ENCODE assay signal across 1 cellular context in genomic region chr17:44775136-44775837, GRCh38.
TF ChIP-seq lines count a peak whose summit lies in the region.

No MANE protein-coding gene starts in this region.

TF ChIP-seq in K562, 482 proteins besides CTCF, POLR2A, EP300 and RAD21 (continued from another document):
- TF ChIP-seq ZNF609 (CRISPR knock-in tag; IDR thresholded peaks at IDR 0.05; ENCODE audit: borderline replicate concordance) (no peak), ZEB2 (IDR thresholded peaks at IDR 0.05) (0 out of 2 replicates have a peak, but pooled peaks have one; percentile 20), ELF1 (tag; IDR thresholded peaks at IDR 0.05) (no peak), LCOR (CRISPR knock-in tag; IDR thresholded peaks at IDR 0.05) (0 out of 2 replicates have a peak, but pooled peaks have one; percentile 34), HMG20A (CRISPR knock-in tag; conservative IDR thresholded peaks at IDR 0.05) (no peak), PYGO2 (tag; IDR thresholded peaks at IDR 0.05) (no peak), HLTF (IDR thresholded peaks at IDR 0.05) (0 out of 2 replicates have a peak, but pooled peaks have one; percentile 6), ZNF586 (CRISPR knock-in tag; conservative IDR thresholded peaks at IDR 0.05) (no peak), ARID3B (CRISPR knock-in tag; IDR thresholded peaks at IDR 0.05; ENCODE audit: borderline replicate concordance) (no peak), ZNF75A (CRISPR knock-in tag; IDR thresholded peaks at IDR 0.05) (no peak), RFX5 (IDR thresholded peaks at IDR 0.05; ENCODE audit: low read depth, low read length) (no peak), SP1 (CRISPR knock-in tag; IDR thresholded peaks at IDR 0.05) (no peak; the same call in 1 of the 2 replicates), SRSF3 (IDR thresholded peaks at IDR 0.05; ENCODE audit: insufficient read depth, low read length) (no peak), ZNF707 (CRISPR knock-in tag; conservative IDR thresholded peaks at IDR 0.05) (no peak), GTF2A2 (tag; IDR thresholded peaks at IDR 0.05) (no peak), ELF2 (CRISPR knock-in tag; IDR thresholded peaks at IDR 0.05) (no peak), NFYB (IDR thresholded peaks at IDR 0.05; ENCODE audit: extremely low read depth, insufficient read length) (peak; percentile 23), CCAR2 (IDR thresholded peaks at IDR 0.05; ENCODE audit: low read depth, low read length) (no peak), SRF (CRISPR knock-in tag; IDR thresholded peaks at IDR 0.05) (peak in 1 of 2 experiments; percentile 76; a peak in 2 of 4 replicates), CEBPG (CRISPR knock-in tag; IDR thresholded peaks at IDR 0.05) (no peak), CEBPG (tag; conservative IDR thresholded peaks at IDR 0.05 in 1 of 2, IDR thresholded peaks at IDR 0.05 in 1 of 2) (no peak), ZNF282 (CRISPR knock-in tag; IDR thresholded peaks at IDR 0.05) (0 out of 2 replicates have a peak, but pooled peaks have one; percentile 49), ZNF124 (CRISPR knock-in tag; IDR thresholded peaks at IDR 0.05) (peak; percentile 55; the same call in 1 of the 2 replicates), NBN (IDR thresholded peaks at IDR 0.05; ENCODE audit: low read depth) (no peak), MTF1 (CRISPR knock-in tag; IDR thresholded peaks at IDR 0.05; ENCODE audit: borderline replicate concordance) (no peak), ZC3H4 (CRISPR knock-in tag; IDR thresholded peaks at IDR 0.05; ENCODE audit: borderline replicate concordance) (peak; percentile 28; the same call in 1 of the 2 replicates), POLR2G (IDR thresholded peaks at IDR 0.05; ENCODE audit: low read depth, low read length) (peak; percentile 77), SMC3 (conservative IDR thresholded peaks at IDR 0.05; ENCODE audit: insufficient read depth, low read depth, low read length) (no peak), E2F3 (CRISPR knock-in tag; IDR thresholded peaks at IDR 0.05) (no peak), HNRNPK (IDR thresholded peaks at IDR 0.05; ENCODE audit: low read depth, low read length, poor library complexity, severe bottlenecking) (no peak), SREBF1 (IDR thresholded peaks at IDR 0.05; ENCODE audit: borderline replicate concordance, low read depth, low read length) (no peak), ZFPM2 (CRISPR knock-in tag; IDR thresholded peaks at IDR 0.05) (no peak), MAZ (CRISPR knock-in tag; conservative IDR thresholded peaks at IDR 0.05 in 1 of 2, IDR thresholded peaks at IDR 0.05 in 1 of 2) (peak in 1 of 2 experiments; percentile 31; a peak in 1 of 4 replicates), NELFE (IDR thresholded peaks at IDR 0.05; ENCODE audit: insufficient read depth, insufficient read length) (no peak), HDAC2 (IDR thresholded peaks at IDR 0.05) (0 out of 2 replicates have a peak, but pooled peaks have one; percentile 29)
- TF ChIP-seq, protein P1, sequence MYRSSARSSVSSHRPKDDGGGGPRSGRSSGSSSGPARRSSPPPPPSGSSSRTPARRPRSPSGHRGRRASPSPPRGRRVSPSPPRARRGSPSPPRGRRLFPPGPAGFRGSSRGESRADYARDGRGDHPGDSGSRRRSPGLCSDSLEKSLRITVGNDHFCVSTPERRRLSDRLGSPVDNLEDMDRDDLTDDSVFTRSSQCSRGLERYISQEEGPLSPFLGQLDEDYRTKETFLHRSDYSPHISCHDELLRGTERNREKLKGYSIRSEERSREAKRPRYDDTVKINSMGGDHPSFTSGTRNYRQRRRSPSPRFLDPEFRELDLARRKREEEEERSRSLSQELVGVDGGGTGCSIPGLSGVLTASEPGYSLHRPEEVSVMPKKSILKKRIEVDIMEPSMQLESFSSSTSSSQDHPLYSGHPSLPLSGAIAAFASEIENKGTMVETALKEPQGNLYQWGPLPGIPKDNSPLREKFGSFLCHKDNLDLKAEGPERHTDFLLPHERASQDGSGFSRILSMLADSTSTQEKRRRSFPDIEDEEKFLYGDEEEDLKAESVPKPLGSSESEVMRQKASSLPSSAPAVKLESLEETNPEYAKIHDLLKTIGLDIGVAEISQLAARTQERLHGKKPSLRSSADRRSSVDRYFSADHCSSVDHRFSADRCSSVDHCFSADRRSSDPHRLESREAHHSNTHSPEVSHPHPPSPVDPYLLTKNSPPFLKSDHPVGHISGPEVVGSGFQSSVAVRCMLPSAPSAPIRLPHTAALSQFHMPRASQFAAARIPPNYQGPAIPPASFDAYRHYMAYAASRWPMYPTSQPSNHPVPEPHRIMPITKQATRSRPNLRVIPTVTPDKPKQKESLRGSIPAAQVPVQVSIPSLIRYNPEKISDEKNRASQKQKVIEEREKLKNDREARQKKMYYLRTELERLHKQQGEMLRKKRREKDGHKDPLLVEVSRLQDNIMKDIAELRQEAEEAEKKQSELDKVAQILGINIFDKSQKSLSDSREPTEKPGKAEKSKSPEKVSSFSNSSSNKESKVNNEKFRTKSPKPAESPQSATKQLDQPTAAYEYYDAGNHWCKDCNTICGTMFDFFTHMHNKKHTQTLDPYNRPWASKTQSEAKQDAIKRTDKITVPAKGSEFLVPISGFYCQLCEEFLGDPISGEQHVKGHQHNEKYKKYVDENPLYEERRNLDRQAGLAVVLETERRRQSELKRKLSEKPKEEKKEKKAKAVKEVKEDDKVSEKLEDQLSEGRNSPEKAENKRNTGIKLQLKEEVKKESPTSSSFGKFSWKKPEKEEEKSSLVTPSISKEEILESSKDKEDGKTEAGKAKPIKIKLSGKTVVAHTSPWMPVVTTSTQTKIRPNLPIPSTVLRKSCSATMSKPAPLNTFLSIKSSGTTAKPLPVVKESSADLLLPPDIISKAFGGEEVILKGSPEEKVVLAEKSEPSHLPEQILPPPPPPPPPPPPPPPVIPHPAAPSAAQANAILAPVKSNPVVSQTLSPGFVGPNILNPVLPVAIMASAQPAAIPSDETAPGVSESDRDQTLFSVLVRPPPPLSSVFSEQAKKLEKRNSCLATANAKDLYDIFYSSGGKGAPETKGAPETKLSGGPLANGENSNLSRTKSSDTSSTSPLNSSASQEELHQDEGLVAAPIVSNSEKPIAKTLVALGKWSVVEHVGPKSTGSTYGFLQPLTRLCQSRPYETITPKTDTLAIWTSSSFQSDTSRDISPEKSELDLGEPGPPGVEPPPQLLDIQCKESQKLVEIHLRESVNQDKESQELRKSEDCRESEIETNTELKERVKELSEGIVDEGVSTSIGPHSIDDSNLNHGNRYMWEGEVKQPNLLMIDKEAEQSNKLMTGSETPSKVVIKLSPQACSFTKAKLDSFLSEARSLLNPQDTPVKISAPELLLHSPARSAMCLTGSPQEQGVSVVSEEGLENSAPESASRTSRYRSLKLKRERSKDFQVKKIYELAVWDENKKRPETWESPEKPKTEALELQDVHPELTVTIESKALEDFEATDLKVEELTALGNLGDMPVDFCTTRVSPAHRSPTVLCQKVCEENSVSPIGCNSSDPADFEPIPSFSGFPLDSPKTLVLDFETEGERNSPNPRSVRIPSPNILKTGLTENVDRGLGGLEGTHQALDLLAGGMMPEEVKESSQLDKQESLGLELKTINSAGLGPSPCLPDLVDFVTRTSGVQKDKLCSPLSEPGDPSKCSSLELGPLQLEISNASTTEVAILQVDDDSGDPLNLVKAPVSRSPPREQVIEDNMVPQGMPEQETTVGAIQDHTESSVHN (IDR thresholded peaks at IDR 0.05; ENCODE audit: borderline replicate concordance in 1 of 2, low read depth in 1 of 2): no peak
- TF ChIP-seq, protein P2, sequence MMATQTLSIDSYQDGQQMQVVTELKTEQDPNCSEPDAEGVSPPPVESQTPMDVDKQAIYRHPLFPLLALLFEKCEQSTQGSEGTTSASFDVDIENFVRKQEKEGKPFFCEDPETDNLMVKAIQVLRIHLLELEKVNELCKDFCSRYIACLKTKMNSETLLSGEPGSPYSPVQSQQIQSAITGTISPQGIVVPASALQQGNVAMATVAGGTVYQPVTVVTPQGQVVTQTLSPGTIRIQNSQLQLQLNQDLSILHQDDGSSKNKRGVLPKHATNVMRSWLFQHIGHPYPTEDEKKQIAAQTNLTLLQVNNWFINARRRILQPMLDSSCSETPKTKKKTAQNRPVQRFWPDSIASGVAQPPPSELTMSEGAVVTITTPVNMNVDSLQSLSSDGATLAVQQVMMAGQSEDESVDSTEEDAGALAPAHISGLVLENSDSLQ (IDR thresholded peaks at IDR 0.05): peak; percentile 68
- TF ChIP-seq, protein P3, sequence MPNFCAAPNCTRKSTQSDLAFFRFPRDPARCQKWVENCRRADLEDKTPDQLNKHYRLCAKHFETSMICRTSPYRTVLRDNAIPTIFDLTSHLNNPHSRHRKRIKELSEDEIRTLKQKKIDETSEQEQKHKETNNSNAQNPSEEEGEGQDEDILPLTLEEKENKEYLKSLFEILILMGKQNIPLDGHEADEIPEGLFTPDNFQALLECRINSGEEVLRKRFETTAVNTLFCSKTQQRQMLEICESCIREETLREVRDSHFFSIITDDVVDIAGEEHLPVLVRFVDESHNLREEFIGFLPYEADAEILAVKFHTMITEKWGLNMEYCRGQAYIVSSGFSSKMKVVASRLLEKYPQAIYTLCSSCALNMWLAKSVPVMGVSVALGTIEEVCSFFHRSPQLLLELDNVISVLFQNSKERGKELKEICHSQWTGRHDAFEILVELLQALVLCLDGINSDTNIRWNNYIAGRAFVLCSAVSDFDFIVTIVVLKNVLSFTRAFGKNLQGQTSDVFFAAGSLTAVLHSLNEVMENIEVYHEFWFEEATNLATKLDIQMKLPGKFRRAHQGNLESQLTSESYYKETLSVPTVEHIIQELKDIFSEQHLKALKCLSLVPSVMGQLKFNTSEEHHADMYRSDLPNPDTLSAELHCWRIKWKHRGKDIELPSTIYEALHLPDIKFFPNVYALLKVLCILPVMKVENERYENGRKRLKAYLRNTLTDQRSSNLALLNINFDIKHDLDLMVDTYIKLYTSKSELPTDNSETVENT (CRISPR knock-in tag; IDR thresholded peaks at IDR 0.05): no peak
- TF ChIP-seq, protein P4, sequence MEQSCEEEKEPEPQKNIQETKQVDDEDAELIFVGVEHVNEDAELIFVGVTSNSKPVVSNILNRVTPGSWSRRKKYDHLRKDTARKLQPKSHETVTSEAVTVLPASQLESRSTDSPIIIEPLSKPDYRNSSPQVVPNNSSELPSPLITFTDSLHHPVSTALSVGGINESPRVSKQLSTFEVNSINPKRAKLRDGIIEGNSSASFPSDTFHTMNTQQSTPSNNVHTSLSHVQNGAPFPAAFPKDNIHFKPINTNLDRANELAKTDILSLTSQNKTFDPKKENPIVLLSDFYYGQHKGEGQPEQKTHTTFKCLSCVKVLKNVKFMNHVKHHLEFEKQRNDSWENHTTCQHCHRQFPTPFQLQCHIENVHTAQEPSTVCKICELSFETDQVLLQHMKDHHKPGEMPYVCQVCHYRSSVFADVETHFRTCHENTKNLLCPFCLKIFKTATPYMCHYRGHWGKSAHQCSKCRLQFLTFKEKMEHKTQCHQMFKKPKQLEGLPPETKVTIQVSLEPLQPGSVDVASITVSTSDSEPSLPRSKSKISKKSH (CRISPR knock-in tag; IDR thresholded peaks at IDR 0.05): no peak
- TF ChIP-seq, protein P5, sequence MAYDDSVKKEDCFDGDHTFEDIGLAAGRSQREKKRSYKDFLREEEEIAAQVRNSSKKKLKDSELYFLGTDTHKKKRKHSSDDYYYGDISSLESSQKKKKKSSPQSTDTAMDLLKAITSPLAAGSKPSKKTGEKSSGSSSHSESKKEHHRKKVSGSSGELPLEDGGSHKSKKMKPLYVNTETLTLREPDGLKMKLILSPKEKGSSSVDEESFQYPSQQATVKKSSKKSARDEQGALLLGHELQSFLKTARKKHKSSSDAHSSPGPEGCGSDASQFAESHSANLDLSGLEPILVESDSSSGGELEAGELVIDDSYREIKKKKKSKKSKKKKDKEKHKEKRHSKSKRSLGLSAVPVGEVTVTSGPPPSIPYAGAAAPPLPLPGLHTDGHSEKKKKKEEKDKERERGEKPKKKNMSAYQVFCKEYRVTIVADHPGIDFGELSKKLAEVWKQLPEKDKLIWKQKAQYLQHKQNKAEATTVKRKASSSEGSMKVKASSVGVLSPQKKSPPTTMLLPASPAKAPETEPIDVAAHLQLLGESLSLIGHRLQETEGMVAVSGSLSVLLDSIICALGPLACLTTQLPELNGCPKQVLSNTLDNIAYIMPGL (CRISPR knock-in tag; IDR thresholded peaks at IDR 0.05): no peak
